8 cellular contexts compared by ENCODE assay signal in the genomic region with DNA sequence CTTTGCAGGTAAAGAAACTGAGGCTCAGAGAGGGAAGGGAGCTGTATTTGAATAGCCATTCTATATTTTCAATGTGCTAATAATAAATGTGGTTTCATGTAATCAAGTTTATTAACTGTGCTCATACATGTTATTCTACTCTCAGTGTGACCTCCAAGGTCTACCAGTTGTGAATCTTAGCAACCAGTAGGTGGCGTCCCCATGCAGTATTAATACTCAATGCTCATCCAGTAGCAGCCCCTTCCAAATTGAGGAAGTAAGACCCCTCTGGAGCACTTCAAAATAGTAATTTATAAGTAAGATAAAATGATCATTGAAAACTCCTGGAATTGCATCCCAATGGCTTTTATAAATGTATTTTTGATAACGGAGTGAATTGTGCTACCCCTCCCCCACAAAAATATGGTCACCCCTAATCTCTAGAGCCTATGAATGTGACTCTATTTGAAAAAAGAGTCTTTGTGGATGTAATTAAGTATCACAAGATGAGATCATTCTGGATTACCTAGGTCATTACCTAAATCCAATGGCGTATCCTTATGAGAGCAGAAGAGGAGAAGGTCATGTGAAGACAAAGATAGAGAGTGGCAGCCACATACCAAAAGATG. TPM values are rescaled to one million over a fixed set of nuclear protein-coding genes. Genes with fewer than 3 reads are reported as not detected.
DNase-seq lines count a peak whose midpoint lies in the region; ATAC-seq, FAIRE-seq and TF ChIP-seq lines count a peak whose summit lies in the region.

No MANE protein-coding gene starts in this region.

- no peaks in the 10 kb centered on the region for H3K36me3 Mint-ChIP-seq in nephron progenitor cell (ENCODE audit: low read depth)

- H2AFZ ChIP-seq in H1 (ENCODE audit: low read length) = no peak overlapping the region

- H3K27me3 ChIP-seq in H1 (replicated peaks in 1 of 4; ENCODE audit: control insufficient read depth in 3 of 4, extremely low read depth in 1 of 4, insufficient read depth in 3 of 4, low read length in 3 of 4) = no peaks in the 10 kb centered on the region

- no peak overlapping the region for H3K4me3 Mint-ChIP-seq in nephron progenitor cell

- POLR2A ChIA-PET in H1 (lab: Charles Lee; ENCODE audit: partially characterized antibody) = no interaction called here

- no peak overlapping the region for H4K8ac ChIP-seq in H1 (ENCODE audit: extremely low read depth, insufficient read depth, low read length)

- no peaks in the 10 kb centered on the region for H3K9me3 ChIP-seq in H1 (ENCODE audit: insufficient read depth in 2 of 2, low read depth in 1 of 2, low read length in 1 of 2)

- peaks cover 44% of the 10 kb centered on the region for H3K27me3 Mint-ChIP-seq in nephron progenitor cell (ENCODE audit: low read depth, poor library complexity)

- TF ChIP-seq EP300 in H1 (IDR thresholded peaks at IDR 0.05; ENCODE audit: borderline replicate concordance in 1 of 2, low read depth in 2 of 2, low read length in 2 of 2) = no peak

- no peaks in the 10 kb centered on the region for H3K79me1 ChIP-seq in H1 (ENCODE audit: low read depth, low read length)

- DNase-seq in NCI-H2227 (lab: John Stamatoyannopoulos, UW; ENCODE audit: unreplicated experiment) (peak; percentile 9), NCI-H2227 treated with DMSO at 0.1 percent for 48 hours (lab: John Stamatoyannopoulos, UW) (no peak), HS-27A (ENCODE audit: low read depth) (peak; percentile 9), SKM-1 (lab: John Stamatoyannopoulos, UW; ENCODE audit: unreplicated experiment) (peak; percentile 67), H1 (ENCODE audit: low read depth in 1 of 2, low spot score in 2 of 2) (no peak), nephron progenitor cell (peak; percentile 21), 8988T (no peak)

- CTCF ChIA-PET in H1 (lab: Charles Lee; ENCODE audit: partially characterized antibody) = interaction anchor here (0.7 to 2.2 kb wide), 23 partner anchors 9 to 420 kb away, joined by 3 to 21 read pairs (median 4); partner anchors contain the start of gene ZCCHC4

- H3K14ac ChIP-seq in H1 (ENCODE audit: insufficient read length) = no peak overlapping the region

- H4K91ac ChIP-seq in H1 (replicated peaks; ENCODE audit: insufficient read length, low read length) = no peak overlapping the region

- H3K23ac ChIP-seq in H1 (ENCODE audit: insufficient read length) = no peak overlapping the region

- no peak overlapping the region for H2BK5ac ChIP-seq in H1 (ENCODE audit: low read depth, low read length)

- H3K4me1 ChIP-seq in H1 (replicated peaks in 1 of 4; ENCODE audit: control insufficient read depth in 3 of 4, insufficient read depth in 4 of 4, low read length in 3 of 4) = no peaks in the 10 kb centered on the region

- H2BK120ac ChIP-seq in H1 (replicated peaks; ENCODE audit: low read depth, low read length) = no peak overlapping the region

- TF ChIP-seq CTCF in H1 (IDR thresholded peaks at IDR 0.05; ENCODE audit: control extremely low read depth in 1 of 3, insufficient read depth in 1 of 3, low read depth in 1 of 3, low read length in 3 of 3) = peak in 2 of 3 experiments; percentile 65 to 75; a peak in 3 of 4 replicates
- peak; percentile 62 for TF ChIP-seq CTCF in nephron progenitor cell (IDR thresholded peaks at IDR 0.05)

- no peak overlapping the region for H3K56ac ChIP-seq in H1 (replicated peaks; ENCODE audit: insufficient read length, low read depth, low read length)

- FAIRE-seq in H1 (lab: Jason Lieb, UNC) = no peak

- H3K23me2 ChIP-seq in H1 (ENCODE audit: low read depth, low read length) = no peaks in the 10 kb centered on the region

- no peak overlapping the region for H3K27ac Mint-ChIP-seq in nephron progenitor cell

- H3K27ac ChIP-seq in H1 (ENCODE audit: low read depth, low read length) = no peak overlapping the region

- no peak overlapping the region for H3K4me2 ChIP-seq in H1 (ENCODE audit: insufficient read depth in 1 of 2, low read depth in 2 of 2, low read length in 2 of 2)

- no peaks in the 10 kb centered on the region for H3K36me3 ChIP-seq in H1 (ENCODE audit: control insufficient read depth in 2 of 4, insufficient read depth in 4 of 4, low read length in 3 of 4)

- no peak overlapping the region for H2BK20ac ChIP-seq in H1 (ENCODE audit: low read length)

- H4K5ac ChIP-seq in H1 (ENCODE audit: insufficient read length, low read depth, low read length) = no peak overlapping the region

- no peak overlapping the region for H3K4ac ChIP-seq in H1 (replicated peaks; ENCODE audit: insufficient read length, low read depth, low read length)

- no peak overlapping the region for H2BK15ac ChIP-seq in H1 (ENCODE audit: low read length)

- H2AK5ac ChIP-seq in H1 (ENCODE audit: low read depth, low read length) = no peak overlapping the region

- H3K9ac ChIP-seq in H1 (replicated peaks in 1 of 4; ENCODE audit: extremely low read depth in 1 of 4, low read depth in 3 of 4, low read length in 3 of 4) = no peak overlapping the region

- TF ChIP-seq RAD21 in H1 (IDR thresholded peaks at IDR 0.05 in 1 of 2, conservative IDR thresholded peaks at IDR 0.05 in 1 of 2; ENCODE audit: low read depth in 2 of 2, low read length in 2 of 2) = peak; percentile 80 to 84

- peaks cover 30% of the 10 kb centered on the region for H3K4me1 Mint-ChIP-seq in nephron progenitor cell

- no peak for TF ChIP-seq POLR2A in H1 (IDR thresholded peaks at IDR 0.05; ENCODE audit: control extremely low read depth in 1 of 2, low read depth in 2 of 2, low read length in 2 of 2)

- WGBS in H1 (ENCODE audit: extremely low coverage in 1 of 2, insufficient coverage in 1 of 2, insufficient read length in 1 of 2, insufficient replicate concordance in 2 of 2, low coverage in 1 of 2, low lambda C conversion rate in 2 of 2, missing lambda C conversion rate in 1 of 2), 2 experiments = 44% methylated on average over 3 of the region's 3 CpGs; no CpG with 5 or more reads in 1 of the 2 experiments

- H2BK12ac ChIP-seq in H1 (ENCODE audit: low read depth, low read length) = no peak overlapping the region

- no peaks in the 10 kb centered on the region for H4K20me1 ChIP-seq in H1 (replicated peaks in 1 of 2; ENCODE audit: control insufficient read depth in 1 of 2, insufficient read depth in 2 of 2, low read length in 2 of 2)

- H3K9me3 Mint-ChIP-seq in nephron progenitor cell = no peaks in the 10 kb centered on the region

- H3K4me3 ChIP-seq in H1 (ENCODE audit: extremely low read depth in 1 of 4, insufficient read depth in 2 of 4, low read depth in 3 of 4, low read length in 4 of 4) = no peak overlapping the region

- no peak overlapping the region for H3K18ac ChIP-seq in H1 (ENCODE audit: extremely low read depth, low read length)

- peak; percentile 94 for ATAC-seq in GM21447 (IDR thresholded peaks at IDR 0.05; ENCODE audit: unreplicated experiment)

- no peaks in the 10 kb centered on the region for H3K79me2 ChIP-seq in H1 (ENCODE audit: control insufficient read depth in 1 of 2, insufficient read depth in 2 of 2, low read length in 2 of 2)

TF ChIP-seq in H1, 55 proteins besides CTCF, POLR2A, EP300 and RAD21 (continues in another document):
- TF ChIP-seq SUZ12 (IDR thresholded peaks at IDR 0.05; ENCODE audit: low read length) (no peak), CBX8 (IDR thresholded peaks at IDR 0.05; ENCODE audit: borderline replicate concordance, low read depth, low read length) (no peak), TAF1 (IDR thresholded peaks at IDR 0.05; ENCODE audit: low read depth, low read length) (no peak), CBX5 (IDR thresholded peaks at IDR 0.05; ENCODE audit: low read depth, low read length) (no peak), CTBP2 (IDR thresholded peaks at IDR 0.05; ENCODE audit: borderline replicate concordance, insufficient read depth, insufficient read length, low read length) (no peak), SP4 (IDR thresholded peaks at IDR 0.05; ENCODE audit: low read length) (no peak), HDAC2 (IDR thresholded peaks at IDR 0.05; ENCODE audit: borderline replicate concordance in 1 of 2, low read depth in 2 of 2, low read length in 2 of 2) (no peak), FOSL1 (IDR thresholded peaks at IDR 0.05; ENCODE audit: insufficient read depth, low read depth, low read length) (no peak), RBBP5 (IDR thresholded peaks at IDR 0.05; ENCODE audit: borderline replicate concordance, low read depth, low read length) (no peak), SRF (IDR thresholded peaks at IDR 0.05; ENCODE audit: low read depth, low read length) (no peak)
- TF ChIP-seq, protein P1, sequence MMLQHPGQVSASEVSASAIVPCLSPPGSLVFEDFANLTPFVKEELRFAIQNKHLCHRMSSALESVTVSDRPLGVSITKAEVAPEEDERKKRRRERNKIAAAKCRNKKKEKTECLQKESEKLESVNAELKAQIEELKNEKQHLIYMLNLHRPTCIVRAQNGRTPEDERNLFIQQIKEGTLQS (IDR thresholded peaks at IDR 0.05; ENCODE audit: insufficient read depth, low read depth, low read length) = no peak
- TF ChIP-seq, protein P2, sequence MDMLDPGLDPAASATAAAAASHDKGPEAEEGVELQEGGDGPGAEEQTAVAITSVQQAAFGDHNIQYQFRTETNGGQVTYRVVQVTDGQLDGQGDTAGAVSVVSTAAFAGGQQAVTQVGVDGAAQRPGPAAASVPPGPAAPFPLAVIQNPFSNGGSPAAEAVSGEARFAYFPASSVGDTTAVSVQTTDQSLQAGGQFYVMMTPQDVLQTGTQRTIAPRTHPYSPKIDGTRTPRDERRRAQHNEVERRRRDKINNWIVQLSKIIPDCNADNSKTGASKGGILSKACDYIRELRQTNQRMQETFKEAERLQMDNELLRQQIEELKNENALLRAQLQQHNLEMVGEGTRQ (IDR thresholded peaks at IDR 0.05; ENCODE audit: low read length) = no peak

RNA-seq across cellular contexts. Expression of gene SEPSECS, which starts 20.4 kb away (rescaled TPM):
- 4.1 and 4.4 TPM in 2 replicates for total RNA-seq in H1 (2021; fragmentation: NEBNext Ultra II Directional; extraction: Animal tissue kit (Norgen Biotek cat#: 25700))
- 1.1 and 1.9 TPM in 2 replicates for polyA plus RNA-seq in H1 (2011; rRNA removed)
- 2.4 TPM for polyA plus RNA-seq in H1 (2011; cell fraction: cytosol; rRNA removed)
- 1.2 TPM for polyA plus RNA-seq in H1 (2011; cell fraction: nucleus; rRNA removed)
- 1.6 to 2.8 TPM (median 1.9 TPM) in 4 replicates for polyA plus RNA-seq in H1 (2012, experiment 1 of 2)
- polyA plus RNA-seq in H1 (2012, experiment 2 of 2) = 0.13 TPM
- 2.2 TPM for polyA plus RNA-seq in H1 (2013, experiment 1 of 2)
- 2.0 TPM for polyA plus RNA-seq in H1 (2013, experiment 2 of 2)
- polyA minus RNA-seq in H1 (2011; rRNA and poly(A)+ RNA removed) = 4.9 and 5.9 TPM in 2 replicates
- 7.7 TPM for polyA minus RNA-seq in H1 (2011; cell fraction: cytosol; rRNA and poly(A)+ RNA removed)
- polyA minus RNA-seq in H1 (2011; cell fraction: nucleus; rRNA and poly(A)+ RNA removed) = 9.7 TPM

RNA-seq across cellular contexts. Expression of gene PI4K2B, which starts 53.2 kb away (rescaled TPM):
- 15.8 and 16.2 TPM in 2 replicates for total RNA-seq in H1 (2021; fragmentation: NEBNext Ultra II Directional; extraction: Animal tissue kit (Norgen Biotek cat#: 25700))
- 2.2 and 3.0 TPM in 2 replicates for polyA plus RNA-seq in H1 (2011; rRNA removed)
- 6.2 TPM for polyA plus RNA-seq in H1 (2011; cell fraction: cytosol; rRNA removed)
- 2.3 TPM for polyA plus RNA-seq in H1 (2011; cell fraction: nucleus; rRNA removed)
- polyA plus RNA-seq in H1 (2012, experiment 1 of 2) = 3.1 to 6.9 TPM (median 3.8 TPM) in 4 replicates
- polyA plus RNA-seq in H1 (2012, experiment 2 of 2) = 1.3 TPM
- polyA plus RNA-seq in H1 (2013, experiment 1 of 2) = 8.0 TPM
- 8.0 TPM for polyA plus RNA-seq in H1 (2013, experiment 2 of 2)
- 2.4 and 2.6 TPM in 2 replicates for polyA minus RNA-seq in H1 (2011; rRNA and poly(A)+ RNA removed)
- polyA minus RNA-seq in H1 (2011; cell fraction: cytosol; rRNA and poly(A)+ RNA removed) = 4.3 TPM
- 5.1 TPM for polyA minus RNA-seq in H1 (2011; cell fraction: nucleus; rRNA and poly(A)+ RNA removed)

Comparison
In these comparisons a context has a peak if more than half of its experiments do, and no peak if none do; other contexts are left out.
1. DNase-seq: peak in NCI-H2227 (single experiment), HS-27A (single experiment), SKM-1 (single experiment) and nephron progenitor cell (single experiment); none in NCI-H2227 treated with DMSO at 0.1 percent for 48 hours (single experiment), H1 (0 of 2) and 8988T (single experiment).